ENCODE assay signal across 9 cellular contexts in genomic region chr4:151362404-151363164, GRCh38. TPM values are rescaled to one million over a fixed set of nuclear protein-coding genes. Genes with fewer than 3 reads are reported as not detected.
DNase-seq lines count a peak whose midpoint lies in the region; ATAC-seq, FAIRE-seq and TF ChIP-seq lines count a peak whose summit lies in the region.
"Had no signal": no experiment of that assay in that cellular context is flagged by ENCODE, and none has a peak within 500 bp of the region (broad histone marks: within the 10 kb centered on the region; RNA-seq: fewer than 3 reads in every experiment).

No MANE protein-coding gene starts in this region.

- CTCF ChIA-PET in activated CD4-positive, alpha-beta T cell treated with anti-CD3 and anti-CD28 coated beads for 36 hours (lab: Charles Lee), result interaction anchor here (0.9 to 1.3 kb wide), 6 partner anchors 26 to 978 kb away, joined by 3 to 8 read pairs (median 3); partner anchors contain the start of gene PRSS48

- POLR2A ChIA-PET in activated CD4-positive, alpha-beta T cell treated with anti-CD3 and anti-CD28 coated beads for 36 hours (lab: Charles Lee), result no interaction called here

- no peak overlapping the region for H3K27ac Mint-ChIP-seq in activated CD4-positive, alpha-beta T cell treated with anti-CD3 and anti-CD28 coated beads for 36 hours
- H3K27ac Mint-ChIP-seq: T-helper 1 cell treated with Interleukin-12 subunit alpha and Interleukin-12 subunit beta and Interleukin-4 antibody, amounts not matched to agents 30 μg/mL and 1 μg/mL, for 36 hours had no signal

- FAIRE-seq in GM19239 (lab: Jason Lieb, UNC) (peak; percentile 92), colon (lab: Jason Lieb, UNC) (peak; percentile 43)

- H3K4me3 Mint-ChIP-seq in activated CD4-positive, alpha-beta T cell treated with anti-CD3 and anti-CD28 coated beads for 36 hours, result no peak overlapping the region
- H3K4me3 Mint-ChIP-seq: T-helper 1 cell treated with Interleukin-12 subunit alpha and Interleukin-12 subunit beta and Interleukin-4 antibody, amounts not matched to agents 30 μg/mL and 1 μg/mL, for 36 hours had no signal

- H3K27me3 Mint-ChIP-seq in activated CD4-positive, alpha-beta T cell treated with anti-CD3 and anti-CD28 coated beads for 36 hours, result peaks cover 2% of the 10 kb centered on the region

- peaks cover 2% of the 10 kb centered on the region for H3K4me1 Mint-ChIP-seq in activated CD4-positive, alpha-beta T cell treated with anti-CD3 and anti-CD28 coated beads for 36 hours

- DNase-seq in GM19239 (ENCODE audit: insufficient read length, low spot score), result peak; percentile 63
- peak; percentile 77 for DNase-seq in NCI-H460 (ENCODE audit: extremely low read depth, low read depth)
- DNase-seq in activated CD4-positive, alpha-beta T cell treated with anti-CD3 and anti-CD28 coated beads for 36 hours, result peak; percentile 90
- DNase-seq in left lobe of liver (ENCODE audit: low spot score), result peak; percentile 85
- DNase-seq in stimulated activated CD4-positive, alpha-beta T cell treated with anti-CD3 and anti-CD28 coated beads, Interleukin-4, amount 100 ng/mL, for 4 hours, result peak; percentile 66 to 74

- no peaks in the 10 kb centered on the region for H3K9me3 Mint-ChIP-seq in activated CD4-positive, alpha-beta T cell treated with anti-CD3 and anti-CD28 coated beads for 36 hours (ENCODE audit: low read depth)
- H3K9me3 Mint-ChIP-seq: T-helper 1 cell treated with Interleukin-12 subunit alpha and Interleukin-12 subunit beta and Interleukin-4 antibody, amounts not matched to agents 30 μg/mL and 1 μg/mL, for 36 hours had no signal

- ATAC-seq in HG03342 (IDR thresholded peaks at IDR 0.05; ENCODE audit: unreplicated experiment) (peak; percentile 100), left lobe of liver (peak; percentile 100)
- ATAC-seq in activated CD4-positive, alpha-beta T cell treated with anti-CD3 and anti-CD28 coated beads for 36 hours, result peak; percentile 100

- intact Hi-C loops in activated CD4-positive, alpha-beta T cell treated with anti-CD3 and anti-CD28 coated beads for 36 hours (cut with DNase I, micrococcal nuclease), result loop anchor here (1.0 to 10.0 kb wide), 7 partner anchors 86 to 1035 kb away; no protein-coding TSS in a partner anchor

- no peak overlapping the region for H3K27ac ChIP-seq in C4-2B

- H3K36me3 Mint-ChIP-seq in activated CD4-positive, alpha-beta T cell treated with anti-CD3 and anti-CD28 coated beads for 36 hours (ENCODE audit: low read depth), result no peaks in the 10 kb centered on the region

- peak; percentile 94 for TF ChIP-seq CTCF in C4-2B (conservative IDR thresholded peaks at IDR 0.05)

RNA-seq across cellular contexts. Expression of gene SH3D19, which starts 37.2 kb away (rescaled TPM):
- 19.3 and 20.4 TPM in 2 replicates for total RNA-seq in NCI-H460 (2014; rRNA removed; shearing (Covaris generic))
- 7.6 and 9.9 TPM in 2 replicates for polyA plus RNA-seq in NCI-H460 (2014; cell fraction: nucleus; rRNA removed)
- total RNA-seq in activated CD4-positive, alpha-beta T cell treated with anti-CD3 and anti-CD28 coated beads for 36 hours, result not detected
- total RNA-seq in left lobe of liver, result 38.7 TPM

RNA-seq across cellular contexts. Expression of gene FHIP1A, which starts 46.4 kb away (rescaled TPM):
- total RNA-seq in NCI-H460 (2014; rRNA removed; shearing (Covaris generic)), result 0.10 and 0.12 TPM in 2 replicates
- polyA plus RNA-seq in NCI-H460 (2014; cell fraction: nucleus; rRNA removed), result not detected in 2 replicates
- under 1 TPM; 0.19 to 0.39 TPM for total RNA-seq in activated CD4-positive, alpha-beta T cell treated with anti-CD3 and anti-CD28 coated beads for 36 hours
- 4.0 TPM for total RNA-seq in left lobe of liver

Comparison
In these comparisons a context has a peak if more than half of its experiments do, and no peak if none do; other contexts are left out.
1. RNA of gene SH3D19, which starts 37.2 kb away (total RNA-seq): 38.7 TPM in left lobe of liver (single experiment) and 19.3 to 20.4 TPM in NCI-H460; not detected in activated CD4-positive, alpha-beta T cell treated with anti-CD3 and anti-CD28 coated beads for 36 hours; every median in the first group is over 10 times any median in the second.
2. Peak in every context shown above with its lines, with median percentiles within 50 percentile points of each other: DNase-seq and ATAC-seq.